23 cellular contexts compared by ENCODE assay signal in genomic region chr6:160987265-160987664, GRCh38. TPM values are rescaled to one million over a fixed set of nuclear protein-coding genes. Genes with fewer than 3 reads are reported as not detected.
DNase-seq lines count a peak whose midpoint lies in the region; ATAC-seq, FAIRE-seq and TF ChIP-seq lines count a peak whose summit lies in the region.
"Had no signal": no experiment of that assay in that cellular context is flagged by ENCODE, and none has a peak within 500 bp of the region (broad histone marks: within the 10 kb centered on the region; RNA-seq: fewer than 3 reads in every experiment).

No MANE protein-coding gene starts in this region.

- no peak for FAIRE-seq in K562 (lab: Jason Lieb, UNC)
- FAIRE-seq: A204.1, D721Med, G401.6, GM19239 had no signal

- no peak overlapping the region for H3K4me2 ChIP-seq in K562 (ENCODE audit: insufficient read depth, low read length)
- H3K4me2 ChIP-seq: GM23338 had no signal

- TF ChIP-seq RAD21 in K562 (CRISPR knock-in tag; conservative IDR thresholded peaks at IDR 0.05 in 1 of 2, IDR thresholded peaks at IDR 0.05 in 1 of 2) = no peak

- peaks cover 6 to 9% of the 10 kb centered on the region in 2 experiments; a peak in 4 of 5 replicates for H3K4me1 ChIP-seq in K562 (replicated peaks in 1 of 2; ENCODE audit: control insufficient read depth in 2 of 2, insufficient read depth in 2 of 2, low read length in 2 of 2)
- H3K4me1 ChIP-seq: BE2C had no signal

- CTCF ChIA-PET in K562 (lab: Yijun Ruan, JAX; ENCODE audit: low intra/inter-chr PET ratio) = no interaction called here

- intact Hi-C loops in K562 (cut with micrococcal nuclease) = no loop called here

- no peak overlapping the region for H3K9ac ChIP-seq in K562 (ENCODE audit: insufficient read depth in 1 of 2, low read depth in 2 of 2, low read length in 2 of 2)
- H3K9ac ChIP-seq: BLaER1 treated with 17β-estradiol and CSF1 and Interleukin-3, amounts not matched to agents 10 nM and 100 nM had no signal

- DNase-seq in DMS 273 (lab: John Stamatoyannopoulos, UW; ENCODE audit: unreplicated experiment) (peak; percentile 42), DMS 273 treated with DMSO at 0.1 percent for 48 hours (lab: John Stamatoyannopoulos, UW) (no peak), NCI-H2171 treated with DMSO at 0.1 percent for 48 hours (lab: John Stamatoyannopoulos, UW) (peak; percentile 44), K562 (ENCODE audit: extremely low read depth in 1 of 4, low spot score in 3 of 4) (no peak), fibroblast of mammary gland (ENCODE audit: low read depth) (peak; percentile 25), AG08396 (ENCODE audit: low spot score) (no peak)
- no peak for DNase-seq in stimulated activated naive CD4-positive, alpha-beta T cell (lab: John Stamatoyannopoulos, UW)
- DNase-seq: BE2C; CD4-positive, alpha-beta T cell; CD8-positive, alpha-beta memory T cell; DMS153; DND-41; H9; HFFc6 had no signal

- no peaks in the 10 kb centered on the region for H3K36me3 ChIP-seq in K562 (ENCODE audit: control insufficient read depth, insufficient read depth, low read length)
- H3K36me3 ChIP-seq: BE2C had no signal

- TF ChIP-seq EP300 in K562 (IDR thresholded peaks at IDR 0.05; ENCODE audit: low read length) = no peak

- peaks cover 7% of the 10 kb centered on the region for H3K9me3 ChIP-seq in K562 (replicated peaks; ENCODE audit: control insufficient read depth, insufficient read depth, low read depth, low read length)
- H3K9me3 ChIP-seq: BE2C had no signal

- H4K20me1 ChIP-seq in K562 (replicated peaks; ENCODE audit: control insufficient read depth, insufficient read depth, low read length) = no peaks in the 10 kb centered on the region

- WGBS in K562 (ENCODE audit: insufficient coverage, low coverage, missing lambda C conversion rate) = 19% methylated on average over 3 of the region's 3 CpGs

- H3K79me2 ChIP-seq in K562 (ENCODE audit: control insufficient read depth, insufficient read depth, low read length) = peaks cover 16% of the 10 kb centered on the region

- no peak overlapping the region for H3K27ac ChIP-seq in K562 (ENCODE audit: extremely low read depth, low read depth, low read length)
- H3K27ac ChIP-seq: 22Rv1; BLaER1 treated with 17β-estradiol and CSF1 and Interleukin-3, amounts not matched to agents 10 nM and 100 nM had no signal

- no peak for TF ChIP-seq POLR2A in K562 (conservative IDR thresholded peaks at IDR 0.05)

- ATAC-seq in K562 = no peak
- no peak for ATAC-seq in HG02678 (IDR thresholded peaks at IDR 0.05; ENCODE audit: unreplicated experiment)
- ATAC-seq: GM23338, HCT116 had no signal

- BruUV-seq in K562 (replicated peaks; lab: Mats Ljungman, UMichigan) = no TSS peak

- H3K4me3 ChIP-seq in K562 = no peak overlapping the region
- no peak overlapping the region for H3K4me3 ChIP-seq in fibroblast of mammary gland (ENCODE audit: control insufficient read depth, low read depth, low read length)
- H3K4me3 ChIP-seq: BLaER1 treated with 17β-estradiol and CSF1 and Interleukin-3, amounts not matched to agents 10 nM and 100 nM; GM23338 had no signal

- 0 out of 2 replicates have a peak overlapping the region, but pooled peaks have one; percentile 67 for H2AFZ ChIP-seq in K562 (ENCODE audit: low read depth, low read length)
- H2AFZ ChIP-seq: GM23338 had no signal

- in situ Hi-C loops in K562 (cut with MboI) = loop anchor here (5.0 kb wide), 1 partner anchor 255 kb away; no protein-coding TSS in a partner anchor

- H3K9me1 ChIP-seq in K562 (ENCODE audit: control insufficient read depth, insufficient read depth, low read length) = no peaks in the 10 kb centered on the region

- POLR2A ChIA-PET in K562 (lab: Yijun Ruan, JAX) = interaction anchor here (0.5 to 2.0 kb wide), 4 partner anchors 12 to 258 kb away, joined by 3 to 9 read pairs (median 4); no protein-coding TSS in a partner anchor

- TF ChIP-seq CTCF in K562 (IDR thresholded peaks at IDR 0.05 in 2 of 3, conservative IDR thresholded peaks at IDR 0.05 in 1 of 3; ENCODE audit: insufficient read depth in 2 of 3, low read depth in 1 of 3, low read length in 3 of 3) (no peak), fibroblast of mammary gland (conservative IDR thresholded peaks at IDR 0.05; ENCODE audit: control insufficient read depth, insufficient read depth, low read depth, low read length) (no peak)

- no peaks in the 10 kb centered on the region for H3K27me3 ChIP-seq in K562 (ENCODE audit: control insufficient read depth in 2 of 2, insufficient read depth in 2 of 2, low read length in 2 of 2)
- H3K27me3 ChIP-seq: BE2C; BLaER1 treated with 17β-estradiol and CSF1 and Interleukin-3, amounts not matched to agents 10 nM and 100 nM had no signal

TF ChIP-seq in K562, 482 proteins besides CTCF, POLR2A, EP300 and RAD21:
- TF ChIP-seq NFYB (IDR thresholded peaks at IDR 0.05; ENCODE audit: extremely low read depth, insufficient read length) = no peak
- TF ChIP-seq BRD9 (IDR thresholded peaks at IDR 0.05; ENCODE audit: low read depth, partially characterized antibody) = no peak
- TF ChIP-seq BRD4 (IDR thresholded peaks at IDR 0.05) = no peak
- TF ChIP-seq AFF1 (IDR thresholded peaks at IDR 0.05; ENCODE audit: low read depth in 1 of 2, partially characterized antibody in 2 of 2) = no peak
- TF ChIP-seq HSF4 (CRISPR knock-in tag; IDR thresholded peaks at IDR 0.05; ENCODE audit: borderline replicate concordance) = no peak
- TF ChIP-seq, protein P1, sequence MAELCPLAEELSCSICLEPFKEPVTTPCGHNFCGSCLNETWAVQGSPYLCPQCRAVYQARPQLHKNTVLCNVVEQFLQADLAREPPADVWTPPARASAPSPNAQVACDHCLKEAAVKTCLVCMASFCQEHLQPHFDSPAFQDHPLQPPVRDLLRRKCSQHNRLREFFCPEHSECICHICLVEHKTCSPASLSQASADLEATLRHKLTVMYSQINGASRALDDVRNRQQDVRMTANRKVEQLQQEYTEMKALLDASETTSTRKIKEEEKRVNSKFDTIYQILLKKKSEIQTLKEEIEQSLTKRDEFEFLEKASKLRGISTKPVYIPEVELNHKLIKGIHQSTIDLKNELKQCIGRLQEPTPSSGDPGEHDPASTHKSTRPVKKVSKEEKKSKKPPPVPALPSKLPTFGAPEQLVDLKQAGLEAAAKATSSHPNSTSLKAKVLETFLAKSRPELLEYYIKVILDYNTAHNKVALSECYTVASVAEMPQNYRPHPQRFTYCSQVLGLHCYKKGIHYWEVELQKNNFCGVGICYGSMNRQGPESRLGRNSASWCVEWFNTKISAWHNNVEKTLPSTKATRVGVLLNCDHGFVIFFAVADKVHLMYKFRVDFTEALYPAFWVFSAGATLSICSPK (IDR thresholded peaks at IDR 0.05; ENCODE audit: borderline replicate concordance) = no peak
- TF ChIP-seq, protein P2, sequence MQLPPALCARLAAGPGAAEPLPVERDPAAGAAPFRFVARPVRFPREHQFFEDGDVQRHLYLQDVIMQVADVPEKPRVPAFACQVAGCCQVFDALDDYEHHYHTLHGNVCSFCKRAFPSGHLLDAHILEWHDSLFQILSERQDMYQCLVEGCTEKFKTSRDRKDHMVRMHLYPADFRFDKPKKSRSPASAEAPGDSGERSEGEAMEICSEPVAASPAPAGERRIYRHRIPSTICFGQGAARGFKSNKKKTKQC (CRISPR knock-in tag; IDR thresholded peaks at IDR 0.05) = no peak
- no peak for TF ChIP-seq ZNF408 (CRISPR knock-in tag; IDR thresholded peaks at IDR 0.05; ENCODE audit: low read depth)
TF ChIP-seq in K562: peak in this region for 0.

RNA-seq across cellular contexts. Expression of gene MAP3K4, which starts 4.3 kb away (rescaled TPM):
- 89.3 and 263 TPM in 2 replicates for total RNA-seq in K562 (2011; cell fraction: chromatin; rRNA removed; ENCODE audit: low replicate concordance)
- total RNA-seq in K562 (2011; cell fraction: nucleolus; rRNA removed) = 37.0 and 55.8 TPM in 2 replicates
- total RNA-seq in K562 (2011; cell fraction: nucleoplasm; rRNA removed) = 93.4 and 112 TPM in 2 replicates
- total RNA-seq in K562 (2014; rRNA removed) (47.3 and 48.9 TPM in 2 replicates), K562 (2014; rRNA removed; fragmentation: Illumina TruSeq; extraction: Trizol) (60.0 and 68.2 TPM in 2 replicates), K562 (2015; rRNA removed; fragmentation: Illumina TruSeq; extraction: Trizol) (60.3 and 62.6 TPM in 2 replicates), K562 (2021) (74.2 and 77.2 TPM in 2 replicates)
- polyA plus RNA-seq in K562 (2011; rRNA removed) (39.0 and 45.1 TPM in 2 replicates), K562 (2014; fragmentation: Illumina TruSeq; extraction: Trizol) (39.4 and 51.8 TPM in 2 replicates), K562 (2014; fragmentation: Nextera tagmentation; extraction: Ambion mirVana) (10 to 100 TPM; 21.0 to 24.0 TPM), K562 (2014; rRNA removed) (40.6 and 44.9 TPM in 2 replicates)
- polyA plus RNA-seq in K562 (2011; cell fraction: cytosol; rRNA removed) = 16.5 and 25.0 TPM in 2 replicates
- polyA plus RNA-seq in K562 (2011; cell fraction: nucleus; rRNA removed) = 109 and 122 TPM in 2 replicates
- polyA plus RNA-seq in K562 (2012) = 24.3 and 31.1 TPM in 2 replicates
- 96.3 and 107 TPM in 2 replicates for polyA minus RNA-seq in K562 (2011; rRNA and poly(A)+ RNA removed)
- polyA minus RNA-seq in K562 (2011; cell fraction: cytosol; rRNA and poly(A)+ RNA removed) = 24.5 and 37.7 TPM in 2 replicates
- 86.0 and 138 TPM in 2 replicates for polyA minus RNA-seq in K562 (2011; cell fraction: nucleus; rRNA and poly(A)+ RNA removed)

Comparison
In these comparisons a context has a peak if more than half of its experiments do, and no peak if none do; other contexts are left out.
1. DNase-seq: peak in DMS 273 (single experiment), NCI-H2171 treated with DMSO at 0.1 percent for 48 hours (single experiment) and fibroblast of mammary gland (single experiment); none in DMS 273 treated with DMSO at 0.1 percent for 48 hours (single experiment), K562 (0 of 4), stimulated activated naive CD4-positive, alpha-beta T cell (0 of 6) and AG08396 (single experiment).